In genomic region chr2:73984922-73985317, GRCh38 we compare ENCODE assay signal across 8 cellular contexts. TPM values are rescaled to one million over a fixed set of nuclear protein-coding genes. Genes with fewer than 3 reads are reported as not detected.
A peak's percentile ranks its signal among the peaks of the same experiment; 100 is the strongest.
DNase-seq lines count a peak whose midpoint lies in the region; ATAC-seq, FAIRE-seq and TF ChIP-seq lines count a peak whose summit lies in the region.

No MANE protein-coding gene starts in this region.

- peaks cover 67% of the 10 kb centered on the region for H3K4me1 Mint-ChIP-seq in activated naive CD8-positive, alpha-beta T cell treated with anti-CD3 and anti-CD28 coated beads for 36 hours

- H3K4me3 Mint-ChIP-seq in activated naive CD8-positive, alpha-beta T cell treated with anti-CD3 and anti-CD28 coated beads for 36 hours: no peak overlapping the region

- H3K4me3 ChIP-seq in PC-3 (ENCODE audit: low read length) (no peak overlapping the region), kidney (ENCODE audit: low read length in 2 of 2) (no peak overlapping the region)

- H3K27ac ChIP-seq in PC-3 (ENCODE audit: low read length): no peak overlapping the region
- no peak overlapping the region for H3K27ac ChIP-seq in kidney (ENCODE audit: low read depth in 2 of 2, low read length in 2 of 2)

- POLR2A ChIA-PET in PC-3 (lab: Charles Lee; ENCODE audit: unreplicated experiment): no interaction called here

- H3K27ac Mint-ChIP-seq in activated naive CD8-positive, alpha-beta T cell treated with anti-CD3 and anti-CD28 coated beads for 36 hours: no peak overlapping the region

- H4K20me1 ChIP-seq in PC-3 (ENCODE audit: low read length): peaks cover 26% of the 10 kb centered on the region

- no TSS peak for BruUV-seq in PC-3 (replicated peaks; lab: Mats Ljungman, UMichigan)

- FAIRE-seq in kidney (lab: Jason Lieb, UNC): no peak

- H3K9me3 ChIP-seq in PC-3 (ENCODE audit: low read length): no peaks in the 10 kb centered on the region
- H3K9me3 ChIP-seq in kidney (ENCODE audit: control insufficient read depth in 1 of 2, low read length in 2 of 2): no peaks in the 10 kb centered on the region

- peaks cover 73% of the 10 kb centered on the region for H3K4me1 ChIP-seq in PC-3 (ENCODE audit: insufficient read depth, low read length)
- peaks cover 9 to 42% of the 10 kb centered on the region in 2 donors for H3K4me1 ChIP-seq in kidney (ENCODE audit: control insufficient read depth in 1 of 2, insufficient read depth in 1 of 2, low read depth in 1 of 2, low read length in 2 of 2)

- peak; percentile 20 for ATAC-seq in HG02588 (IDR thresholded peaks at IDR 0.05; ENCODE audit: unreplicated experiment)
- ATAC-seq in PC-3: no peak
- no peak for ATAC-seq in esophagus mucosa

- H3K9me3 Mint-ChIP-seq in activated naive CD8-positive, alpha-beta T cell treated with anti-CD3 and anti-CD28 coated beads for 36 hours: no peaks in the 10 kb centered on the region

- H3K9me2 ChIP-seq in PC-3 (replicated peaks; ENCODE audit: low read length): no peaks in the 10 kb centered on the region

- peaks cover 7% of the 10 kb centered on the region for H3F3A ChIP-seq in PC-3 (ENCODE audit: low read length, unreplicated experiment)

- DNase-seq in NCI-H2081 (lab: John Stamatoyannopoulos, UW) (peak; percentile 48 to 53), NCI-H2081 treated with DMSO at 0.1 percent for 48 hours (lab: John Stamatoyannopoulos, UW) (no peak), PC-3 (peak; percentile 39), kidney (peak; percentile 87)
- peak; percentile 70 for DNase-seq in activated naive CD8-positive, alpha-beta T cell treated with anti-CD3 and anti-CD28 coated beads for 36 hours
- DNase-seq in stimulated activated CD8-positive, alpha-beta memory T cell treated with anti-CD3 and anti-CD28 coated beads, Interleukin-2, amount 100 ng/mL, for 1 hour (ENCODE audit: low read depth in 2 of 2): peak; percentile 34 to 45

- peaks cover 38% of the 10 kb centered on the region for H3K36me3 Mint-ChIP-seq in activated naive CD8-positive, alpha-beta T cell treated with anti-CD3 and anti-CD28 coated beads for 36 hours

- no peak overlapping the region for H3K4me2 ChIP-seq in PC-3 (ENCODE audit: low read length)

- H3K9ac ChIP-seq in PC-3 (ENCODE audit: low read length) (peak overlapping the region; percentile 95; the same call in 1 of the 2 replicates), kidney (ENCODE audit: low read length in 2 of 2) (no peak overlapping the region)

- no peak overlapping the region for H2AFZ ChIP-seq in PC-3 (ENCODE audit: low read length)

- H3K27me3 ChIP-seq in PC-3 (ENCODE audit: low read length): no peaks in the 10 kb centered on the region

- CTCF ChIA-PET in PC-3 (lab: Charles Lee): no interaction called here

- no peaks in the 10 kb centered on the region for H3K27me3 Mint-ChIP-seq in activated naive CD8-positive, alpha-beta T cell treated with anti-CD3 and anti-CD28 coated beads for 36 hours

- intact Hi-C loops in PC-3 (cut with micrococcal nuclease) (loop anchor here (5.0 kb wide), 1 partner anchor 48 kb away; no protein-coding TSS in a partner anchor), kidney (cut with DNase I) (no loop called here)

- H3K36me3 ChIP-seq in PC-3 (ENCODE audit: low read depth, low read length) (peaks cover 10% of the 10 kb centered on the region; the same call in 1 of the 2 replicates), kidney (ENCODE audit: control insufficient read depth in 1 of 2, insufficient read depth in 2 of 2, low read length in 2 of 2) (no peaks in the 10 kb centered on the region)

- H3K79me2 ChIP-seq in PC-3 (ENCODE audit: low read length): peaks cover 57% of the 10 kb centered on the region

- TF ChIP-seq CTCF in PC-3 (conservative IDR thresholded peaks at IDR 0.05; ENCODE audit: low read depth, low read length): no peak
- TF ChIP-seq CTCF in kidney (IDR thresholded peaks at IDR 0.05; ENCODE audit: borderline replicate concordance, extremely low read depth, insufficient read depth): no peak

RNA-seq across cellular contexts. Expression of gene TET3, which starts 0.2 kb away (rescaled TPM):
- total RNA-seq in PC-3 (2014; rRNA removed) (6.1 and 10.1 TPM in 2 replicates), kidney (13.1 TPM), esophagus mucosa (18.8 TPM)
- 10 to 100 TPM; 14.8 TPM for total RNA-seq in activated naive CD8-positive, alpha-beta T cell treated with anti-CD3 and anti-CD28 coated beads for 36 hours
- polyA plus RNA-seq in kidney (ENCODE audit: insufficient read depth, low read depth, low replicate concordance): 0.52 TPM

RNA-seq across cellular contexts. Expression of gene DGUOK, which starts 58.2 kb away (rescaled TPM):
- total RNA-seq in PC-3 (2014; rRNA removed): 42.2 and 61.3 TPM in 2 replicates
- 10 to 100 TPM; 96.8 to 97.1 TPM for total RNA-seq in activated naive CD8-positive, alpha-beta T cell treated with anti-CD3 and anti-CD28 coated beads for 36 hours
- 44.4 TPM for total RNA-seq in kidney
- polyA plus RNA-seq in kidney (ENCODE audit: insufficient read depth, low read depth, low replicate concordance): 86.2 TPM
- total RNA-seq in esophagus mucosa: 38.3 TPM
